Comparison of ENCODE assay signal across 8 cellular contexts in the genomic region with DNA sequence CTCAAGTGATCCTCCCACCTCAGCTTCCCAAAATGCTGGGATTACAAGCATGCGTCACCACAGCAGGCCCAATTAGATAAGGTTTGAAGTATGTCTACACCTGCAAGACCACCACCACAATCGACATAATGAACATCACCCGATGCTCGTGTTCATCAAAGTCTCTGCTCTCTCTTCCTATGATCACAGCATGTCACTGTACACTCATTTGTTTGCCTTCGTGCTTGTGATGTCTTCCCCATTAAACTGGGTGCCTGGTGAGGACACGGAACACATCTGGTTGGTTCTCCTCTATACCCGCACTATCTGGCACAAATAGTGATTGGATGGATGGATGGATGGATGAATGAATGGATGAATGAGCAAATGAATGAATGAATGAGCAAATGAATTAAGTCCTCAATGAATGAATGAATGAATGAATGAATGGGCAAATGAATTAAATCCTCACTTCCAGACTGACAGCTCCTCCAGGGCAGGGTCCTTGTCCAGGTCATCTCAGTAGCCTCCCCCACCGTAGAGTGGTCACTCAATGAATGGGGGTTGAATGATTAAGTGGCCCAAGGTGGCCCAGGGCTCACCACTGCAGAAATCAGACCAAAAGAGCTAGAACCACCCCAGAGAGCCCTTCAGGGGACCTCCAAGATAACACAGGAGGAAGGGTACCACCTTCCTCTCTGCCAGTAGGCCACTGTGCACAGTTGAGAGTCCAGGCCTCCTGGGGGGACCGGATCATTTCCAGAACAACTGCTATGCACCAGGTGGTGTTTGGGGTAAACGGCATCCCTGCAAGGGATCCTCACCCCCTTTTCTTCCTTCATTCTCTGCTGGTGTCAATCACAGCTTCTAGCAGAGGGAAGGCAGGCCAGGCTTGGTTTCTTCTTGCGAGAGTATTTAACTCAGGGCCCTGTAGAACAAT. TPM values are rescaled to one million over a fixed set of nuclear protein-coding genes. Genes with fewer than 3 reads are reported as not detected.
A peak's percentile ranks its signal among the peaks of the same experiment; 100 is the strongest.
DNase-seq lines count a peak whose midpoint lies in the region; ATAC-seq and TF ChIP-seq lines count a peak whose summit lies in the region.

No MANE protein-coding gene starts in this region.

- H4K20me1 ChIP-seq in GM23248 (ENCODE audit: insufficient read depth) = peaks cover 29% of the 10 kb centered on the region

- no peaks in the 10 kb centered on the region for H3K9me3 ChIP-seq in GM23248 (ENCODE audit: low read depth)

- CTCF ChIA-PET in AG04449 (lab: Yijun Ruan, JAX) = interaction anchor here (1.1 to 2.0 kb wide), 3 partner anchors 30 to 152 kb away, joined by 3 to 5 read pairs (median 4); no protein-coding TSS in a partner anchor

- peak overlapping the region; percentile 94; the same call in 1 of the 2 replicates for H3K9ac ChIP-seq in GM23248

- no peak for ATAC-seq in effector memory CD8-positive, alpha-beta T cell (replicated peaks)
- no peak for ATAC-seq in GM21526 (IDR thresholded peaks at IDR 0.05; ENCODE audit: low FRiP score, unreplicated experiment)

- peak overlapping the region; percentile 83 for H3K4me2 ChIP-seq in GM23248 (ENCODE audit: unreplicated experiment)

- no peaks in the 10 kb centered on the region for H3K27me3 ChIP-seq in GM23248 (replicated peaks; ENCODE audit: insufficient read depth)

- peaks cover 43% of the 10 kb centered on the region for H3K36me3 ChIP-seq in GM23248 (ENCODE audit: low read depth)

- 36 to 42% methylated on average over 11 of the region's 11 CpGs for WGBS in GM23248 (ENCODE audit: low coverage in 1 of 2, low lambda C conversion rate in 2 of 2, missing lambda C conversion rate in 2 of 2), 2 experiments

- H3K79me2 ChIP-seq in GM23248 (ENCODE audit: insufficient read depth) = peaks cover 33% of the 10 kb centered on the region

- H3K27ac Mint-ChIP-seq in effector memory CD8-positive, alpha-beta T cell = peak overlapping the region; percentile 97 to 99
- peak overlapping the region; percentile 92 for H3K27ac Mint-ChIP-seq in osteocyte (ENCODE audit: unreplicated experiment)

- peak overlapping the region; percentile 90 to 94 for H3K4me3 Mint-ChIP-seq in effector memory CD8-positive, alpha-beta T cell
- no peak overlapping the region for H3K4me3 Mint-ChIP-seq in osteocyte (ENCODE audit: unreplicated experiment)

- TF ChIP-seq CTCF in AG04449 (IDR thresholded peaks at IDR 0.05; ENCODE audit: insufficient read depth, low read length, missing control alignments) (no peak), osteocyte (IDR thresholded peaks at IDR 0.05) (no peak)

- no peaks in the 10 kb centered on the region for H3K9me3 Mint-ChIP-seq in effector memory CD8-positive, alpha-beta T cell
- no peaks in the 10 kb centered on the region for H3K9me3 Mint-ChIP-seq in osteocyte (ENCODE audit: unreplicated experiment)

- POLR2A ChIA-PET in AG04449 (lab: Yijun Ruan, JAX) = interaction anchor here (1.0 to 2.9 kb wide), 7 partner anchors 9 to 285 kb away, joined by 3 to 15 read pairs (median 6); no protein-coding TSS in a partner anchor

- H3K4me3 ChIP-seq in AG04449 (ENCODE audit: low read depth, low read length) (peak overlapping the region; percentile 94), GM23248 (peak overlapping the region; percentile 97)

- in situ Hi-C loops in GM23248 (cut with MboI) = no loop called here

- H3K4me1 ChIP-seq in GM23248 (ENCODE audit: insufficient read depth) = no peaks in the 10 kb centered on the region; the same call in 1 of the 2 replicates

- H3K36me3 Mint-ChIP-seq in effector memory CD8-positive, alpha-beta T cell (ENCODE audit: insufficient read depth) = peaks cover 83% of the 10 kb centered on the region
- H3K36me3 Mint-ChIP-seq in osteocyte (ENCODE audit: unreplicated experiment) = peaks cover 33% of the 10 kb centered on the region

- DNase-seq in AG04449 (ENCODE audit: low read depth, low spot score) (no peak), GM23248 (peak; percentile 48), SW480 (ENCODE audit: low spot score) (peak; percentile 79), osteocyte (ENCODE audit: extremely low spot score, unreplicated experiment) (no peak), NCI-H774 (lab: John Stamatoyannopoulos, UW) (no peak)
- DNase-seq in effector memory CD8-positive, alpha-beta T cell = no peak
- no peak for DNase-seq in NK-92 treated with Interleukin-12 subunit alpha and Interleukin-12 subunit beta, amount 100 ng/mL, for 24 hours (lab: John Stamatoyannopoulos, UW)

- H3F3A ChIP-seq in GM23248 (ENCODE audit: insufficient read depth) = peaks cover 54% of the 10 kb centered on the region

- H3K4me1 Mint-ChIP-seq in effector memory CD8-positive, alpha-beta T cell (ENCODE audit: low read depth in 2 of 2) = peaks cover 27 to 40% of the 10 kb centered on the region in 2 donors
- H3K4me1 Mint-ChIP-seq in osteocyte (ENCODE audit: unreplicated experiment) = peaks cover 21% of the 10 kb centered on the region

- no peak overlapping the region for H2AFZ ChIP-seq in GM23248

- no peaks in the 10 kb centered on the region for H3K9me2 ChIP-seq in GM23248 (ENCODE audit: insufficient read depth)

- peak overlapping the region; percentile 81 for H3K27ac ChIP-seq in GM23248

- no peaks in the 10 kb centered on the region for H3K27me3 Mint-ChIP-seq in effector memory CD8-positive, alpha-beta T cell
- no peaks in the 10 kb centered on the region for H3K27me3 Mint-ChIP-seq in osteocyte (ENCODE audit: unreplicated experiment)

RNA-seq across cellular contexts. Expression of a gene that starts 4.9 kb away (rescaled TPM):
- 4,032 and 4,079 TPM in 2 replicates for total RNA-seq in GM23248 (2014; rRNA removed; shearing (Covaris generic))
- 15,990 and 16,462 TPM in 2 replicates for polyA plus RNA-seq in GM23248 (2016; fragmentation: Nextera tagmentation; extraction: Ambion mirVana)
- 3,263 and 3,275 TPM in 2 replicates for total RNA-seq in osteocyte

RNA-seq across cellular contexts. Expression of a gene that starts 11.9 kb away (rescaled TPM):
- 5.9 and 8.6 TPM in 2 replicates for total RNA-seq in GM23248 (2014; rRNA removed; shearing (Covaris generic))
- 11.4 and 12.4 TPM in 2 replicates for polyA plus RNA-seq in GM23248 (2016; fragmentation: Nextera tagmentation; extraction: Ambion mirVana)
- total RNA-seq in osteocyte = 15.8 and 18.2 TPM in 2 replicates

Comparison
In these comparisons a context has a peak if more than half of its experiments do, and no peak if none do; other contexts are left out.
1. DNase-seq: peak in GM23248 (single experiment) and SW480 (single experiment); none in AG04449 (single experiment), effector memory CD8-positive, alpha-beta T cell (0 of 3), osteocyte (single experiment), NK-92 treated with Interleukin-12 subunit alpha and Interleukin-12 subunit beta, amount 100 ng/mL, for 24 hours (single experiment) and NCI-H774 (single experiment).